ENCODE assay signal across 11 cellular contexts in the genomic region with DNA sequence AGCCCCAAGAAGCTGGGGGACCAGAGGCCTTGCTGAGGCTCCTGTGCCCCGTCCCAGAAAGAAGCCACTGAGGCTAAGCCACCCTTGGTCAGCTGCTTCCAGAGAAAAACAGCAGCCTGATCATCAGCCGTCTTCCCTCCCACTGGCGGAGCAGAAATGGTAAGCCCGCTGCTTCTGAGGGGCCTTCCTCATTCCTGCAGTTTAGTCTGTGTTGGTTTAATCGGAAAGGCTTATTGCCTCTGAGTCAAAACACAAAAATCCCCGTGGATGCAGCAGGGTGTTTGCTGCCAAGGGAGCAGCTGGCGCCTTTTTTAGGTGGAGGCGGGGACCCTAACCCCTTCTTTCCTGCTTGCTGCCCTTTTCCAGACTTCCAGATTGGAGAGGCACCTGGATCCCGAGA. TPM values are rescaled to one million over a fixed set of nuclear protein-coding genes. Genes with fewer than 3 reads are reported as not detected.
A peak's percentile ranks its signal among the peaks of the same experiment; 100 is the strongest.
DNase-seq lines count a peak whose midpoint lies in the region; TF ChIP-seq lines count a peak whose summit lies in the region.
"Had no signal": no experiment of that assay in that cellular context is flagged by ENCODE, and none has a peak within 500 bp of the region (broad histone marks: within the 10 kb centered on the region; RNA-seq: fewer than 3 reads in every experiment).

No MANE protein-coding gene starts in this region.

- H3K27ac ChIP-seq in duodenal mucosa (ENCODE audit: low read depth, low read length), result peak overlapping the region; percentile 70
- H3K27ac ChIP-seq in muscle layer of colon (ENCODE audit: low read depth, low read length), result peak overlapping the region; percentile 41
- H3K27ac ChIP-seq in thyroid gland, result peak overlapping the region in 2 of 3 donors; percentile 68 to 77

- H3K36me3 ChIP-seq in MG63, result no peaks in the 10 kb centered on the region; the same call in 1 of the 2 replicates
- H3K36me3 ChIP-seq in duodenal mucosa (ENCODE audit: control insufficient read depth in 1 of 2, insufficient read depth in 2 of 2, low read length in 2 of 2), result peaks cover 0 to 3% of the 10 kb centered on the region in 2 donors
- no peaks in the 10 kb centered on the region for H3K36me3 ChIP-seq in muscle layer of colon (ENCODE audit: insufficient read depth, low read length)
- H3K36me3 ChIP-seq in thyroid gland, result no peaks in the 10 kb centered on the region

- H3K4me1 ChIP-seq in duodenal mucosa (ENCODE audit: control insufficient read depth in 1 of 2, insufficient read depth in 2 of 2, low read length in 2 of 2) (peaks cover 64 to 68% of the 10 kb centered on the region in 2 donors), muscle layer of colon (ENCODE audit: insufficient read depth, low read length) (peaks cover 63% of the 10 kb centered on the region), thyroid gland (peaks cover 28 to 64% of the 10 kb centered on the region in 2 donors)

- WGBS in thyroid gland, 2 donors, result 55 to 59% methylated on average over 3 to 8 of the region's 9 CpGs

- peak in 1 of 2 donors; percentile 21 for TF ChIP-seq POLR2A in thyroid gland (IDR thresholded peaks at IDR 0.05)

- H3K9me3 ChIP-seq in MG63, result no peaks in the 10 kb centered on the region
- no peaks in the 10 kb centered on the region for H3K9me3 ChIP-seq in duodenal mucosa (ENCODE audit: control insufficient read depth in 1 of 2, low read length in 2 of 2)
- no peaks in the 10 kb centered on the region for H3K9me3 ChIP-seq in muscle layer of colon (ENCODE audit: low read length)
- no peaks in the 10 kb centered on the region for H3K9me3 ChIP-seq in thyroid gland

- H3K4me3 ChIP-seq in MG63 (no peak overlapping the region), duodenal mucosa (ENCODE audit: low read depth in 1 of 2, low read length in 2 of 2) (no peak overlapping the region), muscle layer of colon (ENCODE audit: low read depth in 1 of 2, low read length in 2 of 2) (no peak overlapping the region), thyroid gland (replicated peaks in 1 of 3) (no peak overlapping the region)

- H3K27me3 ChIP-seq in MG63 (no peaks in the 10 kb centered on the region), duodenal mucosa (ENCODE audit: control insufficient read depth in 1 of 2, insufficient read depth in 2 of 2, low read length in 2 of 2) (no peaks in the 10 kb centered on the region), muscle layer of colon (ENCODE audit: control insufficient read depth in 1 of 2, insufficient read depth in 2 of 2, low read length in 2 of 2) (no peaks in the 10 kb centered on the region), thyroid gland (no peaks in the 10 kb centered on the region)

- intact Hi-C loops in thyroid gland (cut with DNase I), result no loop called here

- no peak overlapping the region for H3K9ac ChIP-seq in duodenal mucosa (ENCODE audit: low read depth in 1 of 2, low read length in 2 of 2)
- no peak overlapping the region for H3K9ac ChIP-seq in muscle layer of colon (ENCODE audit: low read length)

- DNase-seq in MG63, result peak; percentile 76
- peak; percentile 38 to 57 for DNase-seq in thyroid gland
- DNase-seq in HuH-7.5 (ENCODE audit: low spot score), result no peak
- DNase-seq in central memory CD4-positive, alpha-beta T cell, result no peak
- no peak for DNase-seq in NOMO-1 treated with DMSO at 0.1 percent for 48 hours (lab: John Stamatoyannopoulos, UW; ENCODE audit: unreplicated experiment)
- DNase-seq in activated CD4-positive, alpha-beta T cell treated with anti-CD3 and anti-CD28 coated beads, Interleukin-2, amount 50 U/mL, for 4 hours, result no peak
- DNase-seq: DMS53, NCI-H1105, T-cell had no signal

- no peak for TF ChIP-seq CTCF in thyroid gland (IDR thresholded peaks at IDR 0.05)

RNA-seq across cellular contexts. Expression of a gene that starts 33.9 kb away (rescaled TPM):
- 6.4 and 11.4 TPM in 2 replicates for total RNA-seq in MG63 (2014; rRNA removed; shearing (Covaris generic); ENCODE audit: low replicate concordance)
- total RNA-seq in thyroid gland, result 10 to 100 TPM; 30.5 to 65.0 (median 36.2) TPM

Comparison
In these comparisons a context has a peak if more than half of its experiments do, and no peak if none do; other contexts are left out.
1. DNase-seq: peak in MG63 (single experiment) and thyroid gland (2 of 2); none in HuH-7.5 (single experiment), central memory CD4-positive, alpha-beta T cell (single experiment), NOMO-1 treated with DMSO at 0.1 percent for 48 hours (single experiment) and activated CD4-positive, alpha-beta T cell treated with anti-CD3 and anti-CD28 coated beads, Interleukin-2, amount 50 U/mL, for 4 hours (0 of 2).
2. Peak in every context shown above with its lines, with median percentiles within 50 percentile points of each other: H3K27ac ChIP-seq.